1 cellular context compared by ENCODE assay signal in the genomic region with DNA sequence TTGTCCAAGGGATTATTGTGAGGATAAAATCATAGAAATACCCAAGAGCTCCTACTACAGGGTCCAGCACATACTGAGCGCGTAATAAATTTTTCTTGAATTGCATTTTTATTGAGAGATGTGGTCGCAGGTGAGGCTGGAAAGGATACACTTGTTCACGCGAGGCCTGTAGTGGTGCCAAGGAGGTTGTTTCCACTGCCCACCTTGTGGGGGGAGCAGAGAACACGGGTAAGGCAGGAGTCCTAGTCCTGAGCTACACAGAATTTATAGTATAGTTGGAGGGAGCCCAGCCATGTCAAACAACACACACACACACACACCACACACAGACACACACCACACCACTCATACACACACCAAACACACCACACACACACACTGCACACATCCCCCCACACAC.
TF ChIP-seq lines count a peak whose summit lies in the region.

No MANE protein-coding gene starts in this region.

TF ChIP-seq in H1, 55 proteins besides CTCF, POLR2A, EP300 and RAD21 (continued from another document):
- no peak for TF ChIP-seq KDM1A (IDR thresholded peaks at IDR 0.05; ENCODE audit: borderline replicate concordance, low read length)
- no peak for TF ChIP-seq SIN3A (conservative IDR thresholded peaks at IDR 0.05 in 1 of 2, IDR thresholded peaks at IDR 0.05 in 1 of 2; ENCODE audit: low read depth in 1 of 2, low read length in 2 of 2)
- TF ChIP-seq, protein P1, sequence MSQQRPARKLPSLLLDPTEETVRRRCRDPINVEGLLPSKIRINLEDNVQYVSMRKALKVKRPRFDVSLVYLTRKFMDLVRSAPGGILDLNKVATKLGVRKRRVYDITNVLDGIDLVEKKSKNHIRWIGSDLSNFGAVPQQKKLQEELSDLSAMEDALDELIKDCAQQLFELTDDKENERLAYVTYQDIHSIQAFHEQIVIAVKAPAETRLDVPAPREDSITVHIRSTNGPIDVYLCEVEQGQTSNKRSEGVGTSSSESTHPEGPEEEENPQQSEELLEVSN (IDR thresholded peaks at IDR 0.05) = no peak
- TF ChIP-seq RXRA (IDR thresholded peaks at IDR 0.05; ENCODE audit: insufficient read depth, low read depth, low read length) = no peak
TF ChIP-seq in H1: peak in this region for 0.
